Comparison of ENCODE assay signal across 25 cellular contexts in the genomic region with DNA sequence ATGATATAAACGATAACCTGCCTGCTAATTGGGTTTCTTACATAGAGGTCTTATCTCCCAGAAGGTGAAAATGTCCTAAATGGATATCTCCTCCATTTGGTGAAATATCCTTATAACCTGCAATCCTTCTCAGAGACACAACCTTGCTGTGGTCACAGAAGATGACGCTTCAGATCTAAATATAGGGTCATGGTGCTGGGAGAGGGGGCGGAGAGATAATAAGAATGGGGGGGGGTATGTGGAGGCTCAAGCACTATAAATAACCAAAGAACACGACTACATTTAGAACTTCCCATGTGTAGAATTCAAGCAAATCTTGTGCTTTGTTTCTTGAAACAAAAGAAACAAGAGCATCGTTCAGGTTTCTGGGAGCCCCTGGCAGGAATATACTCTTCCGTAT.
"Had no signal": no experiment of that assay in that cellular context is flagged by ENCODE, and none has a peak within 500 bp of the region (broad histone marks: within the 10 kb centered on the region; RNA-seq: fewer than 3 reads in every experiment).

No MANE protein-coding gene starts in this region.

- H3K9me3 ChIP-seq: breast epithelium, Peyer's patch had no signal

- DNase-seq: activated B cell treated with CpG ODN at 0.5 μM for 24 hours; activated CD4-positive, alpha-beta T cell treated with anti-CD3 and anti-CD28 coated beads for 1 hour; activated CD4-positive, alpha-beta T cell treated with anti-CD3 and anti-CD28 coated beads, Interleukin-2, amount 10 ng/mL, durations not matched to agents 24 days and 14 days; activated CD4-positive, alpha-beta T cell treated with anti-CD3 and anti-CD28 coated beads, Interleukin-2, amount 50 U/mL, for 48 hours; activated CD8-positive, alpha-beta memory T cell treated with anti-CD3 and anti-CD28 coated beads, Interleukin-2, amount 10 ng/mL, durations not matched to agents 7 days and 5 days; activated effector memory CD4-positive, alpha-beta T cell treated with Interleukin-2 at 50 U/mL for 16 hours; activated naive CD4-positive, alpha-beta T cell; activated T-cell treated with anti-CD3 and anti-CD28 coated beads, Interleukin-2, amount 50 U/mL, for 24 hours; aorta; KG1; MV-4-11; NCI-H1092 treated with DMSO at 0.1 percent for 48 hours; NCI-H1417 treated with DMSO at 0.1 percent for 48 hours; NCI-H1694; NCI-H2029; NCI-H2107; NCI-H2171 treated with DMSO at 0.1 percent for 48 hours; NCI-H226; NCI-H510A; NCI-H526 treated with DMSO at 0.1 percent for 48 hours; Peyer's patch; SIG-M5; T-helper 17 cell; T-helper 9 cell had no signal

- H3K36me3 ChIP-seq: breast epithelium, Peyer's patch had no signal

- H3K4me1 ChIP-seq: breast epithelium, Peyer's patch had no signal

- H3K4me3 ChIP-seq: breast epithelium, Peyer's patch had no signal

- H3K27me3 ChIP-seq: breast epithelium, Peyer's patch had no signal

- H3K27ac ChIP-seq: breast epithelium, Peyer's patch had no signal

- ATAC-seq: activated CD8-positive, alpha-beta memory T cell treated with anti-CD3 and anti-CD28 coated beads, Interleukin-2, amount 10 ng/mL, durations not matched to agents 7 days and 5 days; T-helper 17 cell had no signal
